ENCODE assay signal across 22 cellular contexts in the genomic region with DNA sequence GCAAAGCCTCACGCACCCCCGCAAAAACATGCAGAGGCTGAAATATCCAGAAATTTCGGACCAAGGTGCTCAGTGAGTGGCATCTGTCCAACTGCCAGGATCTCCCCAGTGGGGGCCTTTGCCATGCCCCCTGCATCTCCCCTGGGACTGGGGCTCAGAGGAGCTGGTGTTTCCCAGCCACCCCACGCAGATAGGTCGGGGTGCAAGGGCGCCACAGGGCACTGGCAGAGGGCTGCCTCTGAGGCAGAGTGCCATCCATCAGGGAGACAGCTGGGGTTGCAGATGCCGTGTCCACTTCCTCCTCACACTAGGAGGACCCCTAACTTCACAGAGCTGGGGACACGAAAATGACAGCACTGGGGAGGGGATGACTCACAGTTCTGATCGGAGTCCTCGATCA. TPM values are rescaled to one million over a fixed set of nuclear protein-coding genes. Genes with fewer than 3 reads are reported as not detected.
DNase-seq lines count a peak whose midpoint lies in the region; ATAC-seq, FAIRE-seq and TF ChIP-seq lines count a peak whose summit lies in the region.
"Had no signal": no experiment of that assay in that cellular context is flagged by ENCODE, and none has a peak within 500 bp of the region (broad histone marks: within the 10 kb centered on the region; RNA-seq: fewer than 3 reads in every experiment).

No MANE protein-coding gene starts in this region.

- H3K27ac Mint-ChIP-seq in activated T-cell treated with anti-CD3 and anti-CD28 coated beads, Interleukin-2, amount 50 U/mL, for 24 hours = no peak overlapping the region
- H3K27ac Mint-ChIP-seq: B cell; CD4-positive, alpha-beta T cell; CD8-positive, alpha-beta T cell had no signal

- no peak overlapping the region for H3K9ac ChIP-seq in SK-N-SH
- no peak overlapping the region for H3K9ac ChIP-seq in H1 (replicated peaks in 1 of 4; ENCODE audit: extremely low read depth in 1 of 4, low read depth in 3 of 4, low read length in 3 of 4)
- H3K9ac ChIP-seq: BLaER1 treated with 17β-estradiol and CSF1 and Interleukin-3, amounts not matched to agents 10 nM and 100 nM had no signal

- TF ChIP-seq RAD21 in SK-N-SH (IDR thresholded peaks at IDR 0.05; ENCODE audit: low read length) (no peak), H1 (IDR thresholded peaks at IDR 0.05 in 1 of 2, conservative IDR thresholded peaks at IDR 0.05 in 1 of 2; ENCODE audit: low read depth in 2 of 2, low read length in 2 of 2) (no peak)

- TF ChIP-seq CTCF in SK-N-SH (IDR thresholded peaks at IDR 0.05) (no peak), GM12872 (IDR thresholded peaks at IDR 0.05; ENCODE audit: insufficient read depth, low read depth, low read length) (0 out of 3 replicates have a peak, but pooled peaks have one; percentile 1), H1 (IDR thresholded peaks at IDR 0.05; ENCODE audit: control extremely low read depth in 1 of 3, insufficient read depth in 1 of 3, low read depth in 1 of 3, low read length in 3 of 3) (no peak)

- peaks cover 15% of the 10 kb centered on the region; the same call in 1 of the 2 replicates for H3K79me2 ChIP-seq in SK-N-SH (ENCODE audit: insufficient read depth)
- no peaks in the 10 kb centered on the region; a peak in 1 of 4 replicates for H3K79me2 ChIP-seq in H1 (ENCODE audit: control insufficient read depth in 1 of 2, insufficient read depth in 2 of 2, low read length in 2 of 2)

- no peak for TF ChIP-seq POLR2A in H1 (IDR thresholded peaks at IDR 0.05; ENCODE audit: control extremely low read depth in 1 of 2, low read depth in 2 of 2, low read length in 2 of 2)

- H3K4me1 ChIP-seq in SK-N-SH (ENCODE audit: control insufficient read depth in 1 of 2, insufficient read depth in 2 of 2, low read depth in 1 of 2, low read length in 1 of 2) (no peaks in the 10 kb centered on the region), H1 (replicated peaks in 1 of 4; ENCODE audit: control insufficient read depth in 3 of 4, insufficient read depth in 4 of 4, low read length in 3 of 4) (no peaks in the 10 kb centered on the region)
- H3K4me1 ChIP-seq: A549, Caco-2 had no signal

- no peaks in the 10 kb centered on the region for H3K27me3 Mint-ChIP-seq in activated T-cell treated with anti-CD3 and anti-CD28 coated beads, Interleukin-2, amount 50 U/mL, for 24 hours
- H3K27me3 Mint-ChIP-seq: B cell; CD4-positive, alpha-beta T cell had no signal

- H3K23ac ChIP-seq in H1 (ENCODE audit: insufficient read length) = no peak overlapping the region

- H2AFZ ChIP-seq in SK-N-SH (ENCODE audit: low read depth) (no peak overlapping the region), H1 (ENCODE audit: low read length) (no peak overlapping the region)

- H3K56ac ChIP-seq in H1 (replicated peaks; ENCODE audit: insufficient read length, low read depth, low read length) = no peak overlapping the region

- no peak for TF ChIP-seq EP300 in SK-N-SH (IDR thresholded peaks at IDR 0.05; ENCODE audit: borderline replicate concordance in 1 of 2, low read depth in 1 of 2, low read length in 1 of 2)
- no peak for TF ChIP-seq EP300 in H1 (IDR thresholded peaks at IDR 0.05; ENCODE audit: borderline replicate concordance in 1 of 2, low read depth in 2 of 2, low read length in 2 of 2)

- CTCF ChIA-PET in SK-N-SH (lab: Yijun Ruan, JAX) = no interaction called here
- CTCF ChIA-PET in H1 (lab: Charles Lee; ENCODE audit: partially characterized antibody) = interaction anchor here (1.3 to 2.3 kb wide), 4 partner anchors 9 to 26 kb away, joined by 3 to 8 read pairs (median 5); no protein-coding TSS in a partner anchor

- H3K9me3 ChIP-seq in SK-N-SH (no peaks in the 10 kb centered on the region), H1 (ENCODE audit: insufficient read depth in 2 of 2, low read depth in 1 of 2, low read length in 1 of 2) (no peaks in the 10 kb centered on the region)
- H3K9me3 ChIP-seq: A549; BLaER1 treated with 17β-estradiol and CSF1 and Interleukin-3, amounts not matched to agents 10 nM and 100 nM; Caco-2 had no signal

- H4K20me1 ChIP-seq in SK-N-SH (ENCODE audit: insufficient read depth) (peaks cover 47% of the 10 kb centered on the region), H1 (replicated peaks in 1 of 2; ENCODE audit: control insufficient read depth in 1 of 2, insufficient read depth in 2 of 2, low read length in 2 of 2) (peaks cover 10 to 35% of the 10 kb centered on the region in 2 experiments)

- no peak overlapping the region for H3K4ac ChIP-seq in H1 (replicated peaks; ENCODE audit: insufficient read length, low read depth, low read length)

- no peak overlapping the region for H2BK12ac ChIP-seq in H1 (ENCODE audit: low read depth, low read length)

- no peak for FAIRE-seq in H1 (lab: Jason Lieb, UNC)
- FAIRE-seq: A549, D721Med, G401.6, GM12878, GM12892, GM18507 had no signal

- H2AK5ac ChIP-seq in H1 (ENCODE audit: low read depth, low read length) = no peak overlapping the region

- H3K36me3 ChIP-seq in SK-N-SH (replicated peaks in 1 of 2; ENCODE audit: control insufficient read depth in 1 of 2, insufficient read depth in 2 of 2, low read length in 1 of 2) (peaks cover 20 to 76% of the 10 kb centered on the region in 2 experiments), H1 (ENCODE audit: control insufficient read depth in 2 of 4, insufficient read depth in 4 of 4, low read length in 3 of 4) (peaks cover 44 to 67% (median 59%) of the 10 kb centered on the region in 4 experiments)

- no peak overlapping the region for H3K4me3 Mint-ChIP-seq in activated T-cell treated with anti-CD3 and anti-CD28 coated beads, Interleukin-2, amount 50 U/mL, for 24 hours
- H3K4me3 Mint-ChIP-seq: B cell; CD4-positive, alpha-beta T cell; CD8-positive, alpha-beta T cell had no signal

- H3K9me2 ChIP-seq in SK-N-SH = no peaks in the 10 kb centered on the region

- no peaks in the 10 kb centered on the region for H3K23me2 ChIP-seq in H1 (ENCODE audit: low read depth, low read length)

- H4K91ac ChIP-seq in H1 (replicated peaks; ENCODE audit: insufficient read length, low read length) = no peak overlapping the region

- no peak overlapping the region for H2BK15ac ChIP-seq in H1 (ENCODE audit: low read length)

- no peak overlapping the region for H3K14ac ChIP-seq in H1 (ENCODE audit: insufficient read length)

- no peak overlapping the region for H3K4me2 ChIP-seq in SK-N-SH
- no peak overlapping the region for H3K4me2 ChIP-seq in H1 (ENCODE audit: insufficient read depth in 1 of 2, low read depth in 2 of 2, low read length in 2 of 2)
- H3K4me2 ChIP-seq: A549; BLaER1 treated with 17β-estradiol and CSF1 and Interleukin-3, amounts not matched to agents 10 nM and 100 nM had no signal

- 0 out of 2 replicates have a peak overlapping the region, but pooled peaks have one; percentile 35 for H2BK5ac ChIP-seq in H1 (ENCODE audit: low read depth, low read length)

- no peak overlapping the region for H2BK20ac ChIP-seq in H1 (ENCODE audit: low read length)

- H3K79me1 ChIP-seq in H1 (ENCODE audit: low read depth, low read length) = peaks cover 7% of the 10 kb centered on the region

- POLR2A ChIA-PET in SK-N-SH (lab: Yijun Ruan, JAX) = no interaction called here
- POLR2A ChIA-PET in H1 (lab: Charles Lee; ENCODE audit: partially characterized antibody) = interaction anchor here (1.0 to 1.7 kb wide), 8 partner anchors 11 to 130 kb away, joined by 3 to 6 read pairs (median 4); no protein-coding TSS in a partner anchor

- H3K27me3 ChIP-seq in SK-N-SH (ENCODE audit: insufficient read depth) = no peaks in the 10 kb centered on the region
- H3K27me3 ChIP-seq in H1 (replicated peaks in 1 of 4; ENCODE audit: control insufficient read depth in 3 of 4, extremely low read depth in 1 of 4, insufficient read depth in 3 of 4, low read length in 3 of 4) = no peaks in the 10 kb centered on the region
- H3K27me3 ChIP-seq: BLaER1 treated with 17β-estradiol and CSF1 and Interleukin-3, amounts not matched to agents 10 nM and 100 nM had no signal

- H3K9me3 Mint-ChIP-seq in activated T-cell treated with anti-CD3 and anti-CD28 coated beads, Interleukin-2, amount 50 U/mL, for 24 hours = no peaks in the 10 kb centered on the region
- H3K9me3 Mint-ChIP-seq: CD4-positive, alpha-beta T cell; CD8-positive, alpha-beta T cell had no signal

- WGBS in SK-N-SH (ENCODE audit: low lambda C conversion rate) = 97% methylated on average over 10 of the region's 10 CpGs
- 95% methylated on average over 10 of the region's 10 CpGs; no CpG with 5 or more reads in 1 of the 2 experiments for WGBS in H1 (ENCODE audit: extremely low coverage in 1 of 2, insufficient coverage in 1 of 2, insufficient read length in 1 of 2, insufficient replicate concordance in 2 of 2, low coverage in 1 of 2, low lambda C conversion rate in 2 of 2, missing lambda C conversion rate in 1 of 2), 2 experiments

- H3K27ac ChIP-seq in SK-N-SH (ENCODE audit: low read depth in 2 of 2, low read length in 1 of 2) (no peak overlapping the region), H1 (ENCODE audit: low read depth, low read length) (no peak overlapping the region)
- H3K27ac ChIP-seq: 22Rv1; A549; BLaER1 treated with 17β-estradiol and CSF1 and Interleukin-3, amounts not matched to agents 10 nM and 100 nM; C4-2B had no signal

- no peak overlapping the region for H2BK120ac ChIP-seq in H1 (replicated peaks; ENCODE audit: low read depth, low read length)

- no peak overlapping the region for H4K8ac ChIP-seq in H1 (ENCODE audit: extremely low read depth, insufficient read depth, low read length)

- no peaks in the 10 kb centered on the region for H3K4me1 Mint-ChIP-seq in activated T-cell treated with anti-CD3 and anti-CD28 coated beads, Interleukin-2, amount 50 U/mL, for 24 hours (ENCODE audit: low read depth)
- H3K4me1 Mint-ChIP-seq: B cell had no signal

- H4K5ac ChIP-seq in H1 (ENCODE audit: insufficient read length, low read depth, low read length) = no peak overlapping the region

- peaks cover 92% of the 10 kb centered on the region for H3K36me3 Mint-ChIP-seq in activated T-cell treated with anti-CD3 and anti-CD28 coated beads, Interleukin-2, amount 50 U/mL, for 24 hours (ENCODE audit: low read depth)

- H3F3A ChIP-seq in SK-N-SH (replicated peaks; ENCODE audit: insufficient read depth) = no peaks in the 10 kb centered on the region

- H3K4me3 ChIP-seq in SK-N-SH (ENCODE audit: low read depth in 2 of 2, low read length in 1 of 2) (no peak overlapping the region), H1 (ENCODE audit: extremely low read depth in 1 of 4, insufficient read depth in 2 of 4, low read depth in 3 of 4, low read length in 4 of 4) (no peak overlapping the region)
- H3K4me3 ChIP-seq: A549; BLaER1 treated with 17β-estradiol and CSF1 and Interleukin-3, amounts not matched to agents 10 nM and 100 nM; GM12878 had no signal

- H3K18ac ChIP-seq in H1 (ENCODE audit: extremely low read depth, low read length) = no peak overlapping the region

- ATAC-seq in SK-N-SH treated with all-trans-retinoic acid at 6 μM for 48 hours = no peak
- ATAC-seq: CD8-positive, alpha-beta T cell; GM12878 had no signal

- DNase-seq in SK-N-SH = no peak
- DNase-seq in H1 (ENCODE audit: low read depth in 1 of 2, low spot score in 2 of 2) = no peak
- no peak for DNase-seq in activated T-cell treated with anti-CD3 and anti-CD28 coated beads, Interleukin-2, amount 50 U/mL, for 24 hours
- DNase-seq: AML-193, Calu3, DMS79 treated with DMSO at 0.1 percent for 48 hours, GF-D8 had no signal

RNA-seq across cellular contexts. Expression of a gene that starts 26.3 kb away (rescaled TPM):
- polyA plus RNA-seq in SK-N-SH (2012; rRNA removed) (4.6 and 10.3 TPM in 2 replicates), H1 (2011; rRNA removed) (1.9 and 2.3 TPM in 2 replicates)
- polyA plus RNA-seq in SK-N-SH (2012; cell fraction: cytosol; rRNA removed) = 1.0 and 1.1 TPM in 2 replicates
- polyA plus RNA-seq in SK-N-SH (2012; cell fraction: nucleus; rRNA removed) = 72.7 and 86.9 TPM in 2 replicates
- 1.3 and 1.8 TPM in 2 replicates for total RNA-seq in H1 (2021; fragmentation: NEBNext Ultra II Directional; extraction: Animal tissue kit (Norgen Biotek cat#: 25700))
- 2.3 TPM for polyA plus RNA-seq in H1 (2011; cell fraction: cytosol; rRNA removed)
- 12.4 TPM for polyA plus RNA-seq in H1 (2011; cell fraction: nucleus; rRNA removed)
- 0.54 to 2.7 TPM (median 2.0 TPM) in 4 replicates for polyA plus RNA-seq in H1 (2012, experiment 1 of 2)
- polyA plus RNA-seq in H1 (2012, experiment 2 of 2) = 1.1 TPM
- polyA plus RNA-seq in H1 (2013, experiment 1 of 2) = 0.95 TPM
- 0.75 TPM for polyA plus RNA-seq in H1 (2013, experiment 2 of 2)
- polyA minus RNA-seq in H1 (2011; rRNA and poly(A)+ RNA removed) = 0.47 TPM in 1 of 2 replicates, not detected in the other
- polyA minus RNA-seq in H1 (2011; cell fraction: cytosol; rRNA and poly(A)+ RNA removed) = 1.5 TPM
- 2.4 TPM for polyA minus RNA-seq in H1 (2011; cell fraction: nucleus; rRNA and poly(A)+ RNA removed)

RNA-seq across cellular contexts. Expression of a gene that starts 26.9 kb away (rescaled TPM):
- polyA plus RNA-seq in SK-N-SH (2012; rRNA removed) (21.4 and 24.1 TPM in 2 replicates), H1 (2011; rRNA removed) (9.6 and 10.2 TPM in 2 replicates)
- 10.3 and 14.6 TPM in 2 replicates for polyA plus RNA-seq in SK-N-SH (2012; cell fraction: cytosol; rRNA removed)
- 18.1 and 18.8 TPM in 2 replicates for polyA plus RNA-seq in SK-N-SH (2012; cell fraction: nucleus; rRNA removed)
- total RNA-seq in H1 (2021; fragmentation: NEBNext Ultra II Directional; extraction: Animal tissue kit (Norgen Biotek cat#: 25700)) = 9.2 and 9.8 TPM in 2 replicates
- polyA plus RNA-seq in H1 (2011; cell fraction: cytosol; rRNA removed) = 5.2 TPM
- polyA plus RNA-seq in H1 (2011; cell fraction: nucleus; rRNA removed) = 8.1 TPM
- 5.2 to 7.4 TPM (median 7.0 TPM) in 4 replicates for polyA plus RNA-seq in H1 (2012, experiment 1 of 2)
- 5.2 TPM for polyA plus RNA-seq in H1 (2012, experiment 2 of 2)
- polyA plus RNA-seq in H1 (2013, experiment 1 of 2) = 7.2 TPM
- polyA plus RNA-seq in H1 (2013, experiment 2 of 2) = 7.5 TPM
- 6.6 and 8.8 TPM in 2 replicates for polyA minus RNA-seq in H1 (2011; rRNA and poly(A)+ RNA removed)
- 7.0 TPM for polyA minus RNA-seq in H1 (2011; cell fraction: cytosol; rRNA and poly(A)+ RNA removed)
- 3.3 TPM for polyA minus RNA-seq in H1 (2011; cell fraction: nucleus; rRNA and poly(A)+ RNA removed)

RNA-seq across cellular contexts. Expression of a gene that starts 28.4 kb away (rescaled TPM):
- polyA plus RNA-seq in SK-N-SH (2012; rRNA removed) = 79.7 and 127 TPM in 2 replicates
- 55.4 and 81.2 TPM in 2 replicates for polyA plus RNA-seq in SK-N-SH (2012; cell fraction: cytosol; rRNA removed)
- 239 and 320 TPM in 2 replicates for polyA plus RNA-seq in SK-N-SH (2012; cell fraction: nucleus; rRNA removed)
- total RNA-seq in H1 (2021; fragmentation: NEBNext Ultra II Directional; extraction: Animal tissue kit (Norgen Biotek cat#: 25700)) = 174 and 184 TPM in 2 replicates
- 161 and 227 TPM in 2 replicates for polyA plus RNA-seq in H1 (2011; rRNA removed)
- polyA plus RNA-seq in H1 (2011; cell fraction: cytosol; rRNA removed) = 140 TPM
- polyA plus RNA-seq in H1 (2011; cell fraction: nucleus; rRNA removed) = 430 TPM
- 183 to 246 TPM (median 225 TPM) in 4 replicates for polyA plus RNA-seq in H1 (2012, experiment 1 of 2)
- polyA plus RNA-seq in H1 (2012, experiment 2 of 2) = 177 TPM
- 94.5 TPM for polyA plus RNA-seq in H1 (2013, experiment 1 of 2)
- polyA plus RNA-seq in H1 (2013, experiment 2 of 2) = 89.2 TPM
- polyA minus RNA-seq in H1 (2011; rRNA and poly(A)+ RNA removed) = 225 and 237 TPM in 2 replicates
- polyA minus RNA-seq in H1 (2011; cell fraction: cytosol; rRNA and poly(A)+ RNA removed) = 139 TPM
- polyA minus RNA-seq in H1 (2011; cell fraction: nucleus; rRNA and poly(A)+ RNA removed) = 125 TPM

RNA-seq across cellular contexts. Expression of a gene that starts 40.8 kb away (rescaled TPM):
- polyA plus RNA-seq in SK-N-SH (2012; rRNA removed) (3.6 and 5.0 TPM in 2 replicates), H1 (2011; rRNA removed) (17.5 and 39.8 TPM in 2 replicates)
- polyA plus RNA-seq in SK-N-SH (2012; cell fraction: cytosol; rRNA removed) = 2.7 and 4.2 TPM in 2 replicates
- polyA plus RNA-seq in SK-N-SH (2012; cell fraction: nucleus; rRNA removed) = 22.3 and 42.9 TPM in 2 replicates
- total RNA-seq in H1 (2021; fragmentation: NEBNext Ultra II Directional; extraction: Animal tissue kit (Norgen Biotek cat#: 25700)) = 74.8 and 76.3 TPM in 2 replicates
- 28.6 TPM for polyA plus RNA-seq in H1 (2011; cell fraction: cytosol; rRNA removed)
- 232 TPM for polyA plus RNA-seq in H1 (2011; cell fraction: nucleus; rRNA removed)
- 37.0 to 51.6 TPM (median 48.5 TPM) in 4 replicates for polyA plus RNA-seq in H1 (2012, experiment 1 of 2)
- polyA plus RNA-seq in H1 (2012, experiment 2 of 2) = 26.6 TPM
- polyA plus RNA-seq in H1 (2013, experiment 1 of 2) = 36.4 TPM
- 32.3 TPM for polyA plus RNA-seq in H1 (2013, experiment 2 of 2)
- 16.0 and 21.9 TPM in 2 replicates for polyA minus RNA-seq in H1 (2011; rRNA and poly(A)+ RNA removed)
- 24.8 TPM for polyA minus RNA-seq in H1 (2011; cell fraction: cytosol; rRNA and poly(A)+ RNA removed)
- 49.1 TPM for polyA minus RNA-seq in H1 (2011; cell fraction: nucleus; rRNA and poly(A)+ RNA removed)
